ENCODE assay signal across 8 cellular contexts in the genomic region with DNA sequence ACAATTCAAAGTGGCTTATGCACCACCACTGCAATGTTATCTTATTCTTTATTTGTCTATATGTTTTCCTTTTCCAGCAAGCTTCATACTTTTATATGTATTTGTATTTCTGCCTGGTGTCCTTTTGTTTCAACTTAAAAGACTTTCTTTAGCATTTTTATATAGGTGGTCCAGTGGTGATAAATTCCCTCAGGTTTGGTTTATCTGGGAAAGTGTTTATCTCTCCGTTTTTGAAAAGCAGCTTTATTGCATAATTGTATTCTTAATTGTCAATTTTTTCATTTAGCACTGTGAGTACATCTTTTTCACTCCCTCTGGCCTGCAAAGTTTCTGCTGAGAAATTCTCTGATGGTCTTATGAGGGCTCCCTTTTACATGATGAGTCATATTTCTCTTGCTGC.
"Had no signal": no experiment of that assay in that cellular context is flagged by ENCODE, and none has a peak within 500 bp of the region (broad histone marks: within the 10 kb centered on the region; RNA-seq: fewer than 3 reads in every experiment).

No MANE protein-coding gene starts in this region.

- FAIRE-seq: HTR-8/SVneo, K562 had no signal

- H3K27ac ChIP-seq: HL-60, KMS-11 had no signal

- DNase-seq: IMR-90, Karpas-422, KBM-7, KG1 had no signal

- H3K4me2 ChIP-seq: KMS-11 had no signal

- H3K4me3 ChIP-seq: K562 had no signal

- H3K9ac ChIP-seq: KMS-11 had no signal

- ATAC-seq: K562 had no signal
